ENCODE assay signal across 16 cellular contexts in the genomic region with DNA sequence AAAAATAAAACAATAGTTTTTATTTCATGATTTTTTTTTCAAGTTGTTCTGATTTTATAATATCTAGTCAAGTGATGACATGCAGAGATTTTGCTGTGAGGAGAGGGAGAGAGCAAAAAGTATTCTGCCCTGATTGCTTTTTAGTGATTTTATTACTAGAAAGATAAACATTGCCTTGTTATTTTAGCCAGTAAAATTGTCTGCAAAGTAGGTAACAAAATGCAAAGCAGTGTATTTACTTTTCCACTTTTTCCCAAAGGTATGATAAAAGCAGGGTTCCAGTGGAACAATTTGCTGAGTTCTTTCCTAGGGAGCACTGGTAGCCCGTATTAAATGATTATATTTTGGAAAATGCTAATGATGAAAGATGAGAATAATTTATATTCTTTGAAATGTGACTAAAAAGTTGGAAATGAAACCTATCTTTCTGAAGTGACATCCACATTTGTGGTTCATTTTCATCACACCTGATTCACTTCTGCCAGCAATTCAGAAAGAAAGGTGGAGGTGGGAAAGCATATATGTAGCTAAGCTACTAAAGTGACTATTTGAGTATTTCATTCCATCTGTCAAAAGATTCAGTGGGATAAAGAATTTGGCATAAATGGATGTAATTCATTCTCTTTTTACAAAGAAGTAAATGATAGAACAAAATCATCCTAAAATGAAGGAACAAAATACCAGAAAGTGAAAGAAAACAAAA.
"Had no signal": no experiment of that assay in that cellular context is flagged by ENCODE, and none has a peak within 500 bp of the region (broad histone marks: within the 10 kb centered on the region; RNA-seq: fewer than 3 reads in every experiment).

No MANE protein-coding gene starts in this region.

- H3K27ac Mint-ChIP-seq: activated B cell treated with CpG ODN at 0.5 μM for 24 hours; activated CD4-positive, alpha-beta T cell treated with anti-CD3 and anti-CD28 coated beads, Interleukin-2, amount 10 ng/mL, durations not matched to agents 24 days and 14 days; activated T-helper 1 cell treated with anti-CD3 and anti-CD28 coated beads, Interleukin-12 subunit alpha, Interleukin-12 subunit beta, Interleukin-2, Interleukin-4 antibody, amounts not matched to agents 30 ng/mL and 10 ng/mL and 1 ng/mL, durations not matched to agents 14 hours and 24 hours and 36 hours; T-helper 2 cell treated with Interferon-gamma antibody and Interleukin-4, amounts not matched to agents 5 μg/mL and 100 μg/mL, for 36 hours had no signal

- DNase-seq: activated B cell treated with CpG ODN at 0.5 μM for 24 hours; activated CD4-positive, alpha-beta T cell treated with anti-CD3 and anti-CD28 coated beads, Interleukin-2, amount 10 ng/mL, durations not matched to agents 24 days and 14 days; activated CD8-positive, alpha-beta memory T cell treated with anti-CD3 and anti-CD28 coated beads for 24 hours; adrenal gland; dermis blood vessel endothelial cell; effector memory CD4-positive, alpha-beta T cell; foreskin fibroblast; mesendoderm; naive thymus-derived CD4-positive, alpha-beta T cell; stimulated activated CD4-positive, alpha-beta T cell treated with anti-CD3 and anti-CD28 coated beads, Interleukin-12 subunit alpha, Interleukin-12 subunit beta, amount 100 ng/mL, for 4 hours; stimulated activated CD4-positive, alpha-beta T cell treated with anti-CD3 and anti-CD28 coated beads, Interleukin-1b, Interleukin-23, amount 100 ng/mL, for 48 hours; stimulated activated CD8-positive, alpha-beta memory T cell treated with anti-CD3 and anti-CD28 coated beads, Interleukin-4, amount 100 ng/mL, for 48 hours; stimulated activated naive CD4-positive, alpha-beta T cell treated with Interleukin-2 at 50 U/mL for 16 hours; trophoblast cell had no signal

- ATAC-seq: naive thymus-derived CD4-positive, alpha-beta T cell had no signal

- H3K27me3 Mint-ChIP-seq: activated B cell treated with CpG ODN at 0.5 μM for 24 hours; activated CD4-positive, alpha-beta T cell treated with anti-CD3 and anti-CD28 coated beads, Interleukin-2, amount 10 ng/mL, durations not matched to agents 24 days and 14 days; naive thymus-derived CD4-positive, alpha-beta T cell had no signal

- H3K4me3 Mint-ChIP-seq: activated B cell treated with CpG ODN at 0.5 μM for 24 hours; activated CD4-positive, alpha-beta T cell treated with anti-CD3 and anti-CD28 coated beads, Interleukin-2, amount 10 ng/mL, durations not matched to agents 24 days and 14 days; activated T-helper 1 cell treated with anti-CD3 and anti-CD28 coated beads, Interleukin-12 subunit alpha, Interleukin-12 subunit beta, Interleukin-2, Interleukin-4 antibody, amounts not matched to agents 30 ng/mL and 10 ng/mL and 1 ng/mL, durations not matched to agents 14 hours and 24 hours and 36 hours; naive thymus-derived CD4-positive, alpha-beta T cell; T-helper 2 cell treated with Interferon-gamma antibody and Interleukin-4, amounts not matched to agents 5 μg/mL and 100 μg/mL, for 36 hours had no signal
